25 cellular contexts compared by ENCODE assay signal in the genomic region with DNA sequence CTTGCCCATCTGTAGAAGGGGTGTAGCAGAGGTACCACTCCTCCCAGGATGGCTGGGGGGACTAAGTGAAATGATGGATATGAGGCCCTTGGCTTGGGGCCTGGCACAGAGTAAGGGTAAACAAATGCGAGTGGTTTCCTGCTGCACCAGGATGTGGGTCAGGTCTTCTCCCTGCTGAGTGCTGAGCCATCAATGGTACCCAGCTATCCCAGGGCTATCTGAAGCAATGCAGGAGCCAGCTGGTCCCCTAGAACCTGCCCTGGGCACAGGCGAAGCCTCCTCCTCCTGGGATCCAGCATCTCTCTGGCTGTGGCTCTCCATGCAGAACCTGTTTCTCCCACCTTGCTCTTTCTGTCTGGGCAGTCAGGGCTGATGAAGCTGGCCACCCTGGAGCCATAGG. TPM values are rescaled to one million over a fixed set of nuclear protein-coding genes. Genes with fewer than 3 reads are reported as not detected.
A peak's percentile ranks its signal among the peaks of the same experiment; 100 is the strongest.
DNase-seq lines count a peak whose midpoint lies in the region; ATAC-seq lines count a peak whose summit lies in the region.
"Had no signal": no experiment of that assay in that cellular context is flagged by ENCODE, and none has a peak within 500 bp of the region (broad histone marks: within the 10 kb centered on the region; RNA-seq: fewer than 3 reads in every experiment).

No MANE protein-coding gene starts in this region.

- peak; percentile 51 for DNase-seq in activated naive CD4-positive, alpha-beta T cell treated with anti-CD3 and anti-CD28 coated beads, Interleukin-2, amount 10 ng/mL, durations not matched to agents 7 days and 5 days
- no peak for DNase-seq in activated naive CD4-positive, alpha-beta T cell treated with anti-CD3 and anti-CD28 coated beads, Interleukin-2, amount 50 U/mL, for 16 hours
- DNase-seq in NCI-H69 (lab: John Stamatoyannopoulos, UW) (peak; percentile 56), CD1c-positive myeloid dendritic cell (ENCODE audit: extremely low spot score) (no peak), AG08396 (ENCODE audit: low spot score) (no peak)
- DNase-seq in activated CD8-positive, alpha-beta T cell treated with anti-CD3 and anti-CD28 coated beads, Interleukin-2, amount 10 ng/mL, durations not matched to agents 7 days and 5 days = peak; percentile 49
- DNase-seq in stimulated activated naive CD8-positive, alpha-beta T cell treated with anti-CD3 and anti-CD28 coated beads, Interleukin-15, amount 100 ng/mL, for 72 hours = no peak
- DNase-seq: activated CD8-positive, alpha-beta memory T cell treated with anti-CD3 and anti-CD28 coated beads, Interleukin-2, amount 50 U/mL, for 48 hours; central memory CD4-positive, alpha-beta T cell; glutamatergic neuron; H7; left colon; NCI-H2107; NCI-H524; PC-9; stimulated activated CD4-positive, alpha-beta T cell treated with anti-CD3 and anti-CD28 coated beads, Interleukin-4, amount 100 ng/mL, for 1 hour; transverse colon had no signal

- POLR2A ChIA-PET in activated CD8-positive, alpha-beta T cell treated with anti-CD3 and anti-CD28 coated beads, Interleukin-2, amount 10 ng/mL, durations not matched to agents 7 days and 5 days (lab: Charles Lee) = interaction anchor here (0.6 to 1.2 kb wide), 2 partner anchors 21 to 32 kb away, joined by 3 to 4 read pairs; a partner anchor contains a TSS

- peak; percentile 77 for ATAC-seq in activated CD8-positive, alpha-beta T cell treated with anti-CD3 and anti-CD28 coated beads, Interleukin-2, amount 10 ng/mL, durations not matched to agents 7 days and 5 days
- ATAC-seq in stimulated activated naive CD8-positive, alpha-beta T cell treated with anti-CD3 and anti-CD28 coated beads, Interleukin-15, amount 100 ng/mL, for 72 hours = peak; percentile 61
- ATAC-seq: GM12878, left colon, Right ventricle myocardium inferior had no signal

- peaks cover 21% of the 10 kb centered on the region for H3K4me1 Mint-ChIP-seq in activated naive CD4-positive, alpha-beta T cell treated with anti-CD3 and anti-CD28 coated beads, Interleukin-2, amount 10 ng/mL, durations not matched to agents 7 days and 5 days
- peaks cover 36% of the 10 kb centered on the region for H3K4me1 Mint-ChIP-seq in activated CD8-positive, alpha-beta T cell treated with anti-CD3 and anti-CD28 coated beads, Interleukin-2, amount 10 ng/mL, durations not matched to agents 7 days and 5 days (ENCODE audit: low read depth)
- H3K4me1 Mint-ChIP-seq in stimulated activated naive CD8-positive, alpha-beta T cell treated with anti-CD3 and anti-CD28 coated beads, Interleukin-15, amount 100 ng/mL, for 72 hours = peaks cover 26% of the 10 kb centered on the region

- peaks cover 13% of the 10 kb centered on the region for H3K27me3 Mint-ChIP-seq in activated naive CD4-positive, alpha-beta T cell treated with anti-CD3 and anti-CD28 coated beads, Interleukin-2, amount 10 ng/mL, durations not matched to agents 7 days and 5 days
- H3K27me3 Mint-ChIP-seq in activated CD8-positive, alpha-beta T cell treated with anti-CD3 and anti-CD28 coated beads, Interleukin-2, amount 10 ng/mL, durations not matched to agents 7 days and 5 days (ENCODE audit: low read depth) = peaks cover 3% of the 10 kb centered on the region
- H3K27me3 Mint-ChIP-seq in stimulated activated naive CD8-positive, alpha-beta T cell treated with anti-CD3 and anti-CD28 coated beads, Interleukin-15, amount 100 ng/mL, for 72 hours = no peaks in the 10 kb centered on the region

- no peaks in the 10 kb centered on the region for H3K36me3 Mint-ChIP-seq in activated naive CD4-positive, alpha-beta T cell treated with anti-CD3 and anti-CD28 coated beads, Interleukin-2, amount 10 ng/mL, durations not matched to agents 7 days and 5 days
- no peaks in the 10 kb centered on the region for H3K36me3 Mint-ChIP-seq in activated CD8-positive, alpha-beta T cell treated with anti-CD3 and anti-CD28 coated beads, Interleukin-2, amount 10 ng/mL, durations not matched to agents 7 days and 5 days (ENCODE audit: low read depth)

- H3K27ac Mint-ChIP-seq in activated naive CD4-positive, alpha-beta T cell treated with anti-CD3 and anti-CD28 coated beads, Interleukin-2, amount 10 ng/mL, durations not matched to agents 7 days and 5 days = no peak overlapping the region
- peak overlapping the region; percentile 75 for H3K27ac Mint-ChIP-seq in activated CD8-positive, alpha-beta T cell treated with anti-CD3 and anti-CD28 coated beads, Interleukin-2, amount 10 ng/mL, durations not matched to agents 7 days and 5 days
- H3K27ac Mint-ChIP-seq in stimulated activated naive CD8-positive, alpha-beta T cell treated with anti-CD3 and anti-CD28 coated beads, Interleukin-15, amount 100 ng/mL, for 72 hours = no peak overlapping the region
- H3K27ac Mint-ChIP-seq: activated T-helper 1 cell treated with anti-CD3 and anti-CD28 coated beads, Interleukin-12 subunit alpha, Interleukin-12 subunit beta, Interleukin-2, Interleukin-4 antibody, amounts not matched to agents 30 ng/mL and 10 ng/mL and 1 ng/mL, durations not matched to agents 14 hours and 24 hours and 36 hours; nephron had no signal

- no peak overlapping the region for H3K4me3 Mint-ChIP-seq in activated naive CD4-positive, alpha-beta T cell treated with anti-CD3 and anti-CD28 coated beads, Interleukin-2, amount 10 ng/mL, durations not matched to agents 7 days and 5 days
- no peak overlapping the region for H3K4me3 Mint-ChIP-seq in activated CD8-positive, alpha-beta T cell treated with anti-CD3 and anti-CD28 coated beads, Interleukin-2, amount 10 ng/mL, durations not matched to agents 7 days and 5 days
- no peak overlapping the region for H3K4me3 Mint-ChIP-seq in stimulated activated naive CD8-positive, alpha-beta T cell treated with anti-CD3 and anti-CD28 coated beads, Interleukin-15, amount 100 ng/mL, for 72 hours
- H3K4me3 Mint-ChIP-seq: activated T-helper 1 cell treated with anti-CD3 and anti-CD28 coated beads, Interleukin-12 subunit alpha, Interleukin-12 subunit beta, Interleukin-2, Interleukin-4 antibody, amounts not matched to agents 30 ng/mL and 10 ng/mL and 1 ng/mL, durations not matched to agents 14 hours and 24 hours and 36 hours; nephron had no signal

- no peaks in the 10 kb centered on the region for H3K9me3 Mint-ChIP-seq in activated naive CD4-positive, alpha-beta T cell treated with anti-CD3 and anti-CD28 coated beads, Interleukin-2, amount 10 ng/mL, durations not matched to agents 7 days and 5 days
- no peaks in the 10 kb centered on the region for H3K9me3 Mint-ChIP-seq in activated CD8-positive, alpha-beta T cell treated with anti-CD3 and anti-CD28 coated beads, Interleukin-2, amount 10 ng/mL, durations not matched to agents 7 days and 5 days (ENCODE audit: insufficient read depth)
- no peaks in the 10 kb centered on the region for H3K9me3 Mint-ChIP-seq in stimulated activated naive CD8-positive, alpha-beta T cell treated with anti-CD3 and anti-CD28 coated beads, Interleukin-15, amount 100 ng/mL, for 72 hours
- H3K9me3 Mint-ChIP-seq: activated T-helper 1 cell treated with anti-CD3 and anti-CD28 coated beads, Interleukin-12 subunit alpha, Interleukin-12 subunit beta, Interleukin-2, Interleukin-4 antibody, amounts not matched to agents 30 ng/mL and 10 ng/mL and 1 ng/mL, durations not matched to agents 14 hours and 24 hours and 36 hours; nephron had no signal

- CTCF ChIA-PET in activated naive CD4-positive, alpha-beta T cell treated with anti-CD3 and anti-CD28 coated beads, Interleukin-2, amount 10 ng/mL, durations not matched to agents 7 days and 5 days (lab: Charles Lee) = interaction anchor here (0.7 to 0.8 kb wide), 2 partner anchors 37 to 62 kb away, joined by 3 to 5 read pairs; no protein-coding TSS in a partner anchor
- CTCF ChIA-PET in activated CD8-positive, alpha-beta T cell treated with anti-CD3 and anti-CD28 coated beads, Interleukin-2, amount 10 ng/mL, durations not matched to agents 7 days and 5 days (lab: Charles Lee) = interaction anchor here (1.4 to 1.6 kb wide), 2 partner anchors 21 to 37 kb away, joined by 3 to 8 read pairs; a partner anchor contains a TSS

RNA-seq across cellular contexts. Expression of a gene that starts 20.9 kb away (rescaled TPM):
- total RNA-seq in activated CD8-positive, alpha-beta T cell treated with anti-CD3 and anti-CD28 coated beads, Interleukin-2, amount 10 ng/mL, durations not matched to agents 7 days and 5 days = 10 to 100 TPM; 10.4 to 11.0 TPM
- total RNA-seq: GM12878, H7 had no signal

RNA-seq across cellular contexts. Expression of a gene that starts 56.9 kb away (rescaled TPM):
- under 1 TPM; 0.24 to 0.42 TPM for total RNA-seq in activated CD8-positive, alpha-beta T cell treated with anti-CD3 and anti-CD28 coated beads, Interleukin-2, amount 10 ng/mL, durations not matched to agents 7 days and 5 days
- total RNA-seq: activated T-helper 1 cell treated with anti-CD3 and anti-CD28 coated beads, Interleukin-12 subunit alpha, Interleukin-12 subunit beta, Interleukin-2, Interleukin-4 antibody, amounts not matched to agents 30 ng/mL and 10 ng/mL and 1 ng/mL, durations not matched to agents 14 hours and 24 hours and 36 hours; GM12878; HT1080; lung microvascular endothelial cell; PC-9; pulmonary artery endothelial cell; T-helper 2 cell treated with Interferon-gamma antibody and Interleukin-4, amounts not matched to agents 100 ng/mL and 5 ng/mL, for 36 hours had no signal

Comparison
In these comparisons a context has a peak if more than half of its experiments do, and no peak if none do; other contexts are left out.
1. DNase-seq: peak in activated naive CD4-positive, alpha-beta T cell treated with anti-CD3 and anti-CD28 coated beads, Interleukin-2, amount 10 ng/mL, durations not matched to agents 7 days and 5 days (single experiment), NCI-H69 (single experiment) and activated CD8-positive, alpha-beta T cell treated with anti-CD3 and anti-CD28 coated beads, Interleukin-2, amount 10 ng/mL, durations not matched to agents 7 days and 5 days (single experiment); none in activated naive CD4-positive, alpha-beta T cell treated with anti-CD3 and anti-CD28 coated beads, Interleukin-2, amount 50 U/mL, for 16 hours (single experiment), stimulated activated naive CD8-positive, alpha-beta T cell treated with anti-CD3 and anti-CD28 coated beads, Interleukin-15, amount 100 ng/mL, for 72 hours (0 of 2), CD1c-positive myeloid dendritic cell (single experiment) and AG08396 (single experiment).